In genomic region chr10:112955736-112956421, GRCh38 we compare ENCODE assay signal across 9 cellular contexts. TPM values are rescaled to one million over a fixed set of nuclear protein-coding genes. Genes with fewer than 3 reads are reported as not detected.
DNase-seq lines count a peak whose midpoint lies in the region; ATAC-seq, FAIRE-seq and TF ChIP-seq lines count a peak whose summit lies in the region.
"Had no signal": no experiment of that assay in that cellular context is flagged by ENCODE, and none has a peak within 500 bp of the region (broad histone marks: within the 10 kb centered on the region; RNA-seq: fewer than 3 reads in every experiment).

No MANE protein-coding gene starts in this region.

- H2BK5ac ChIP-seq in H1 (ENCODE audit: low read depth, low read length) = peak overlapping the region; percentile 85; the same call in 1 of the 2 replicates

- intact Hi-C loops in mucosa of descending colon (cut with DNase I, micrococcal nuclease) = loop anchor here (5.0 to 10.0 kb wide), 2 partner anchors 136 to 179 kb away; no protein-coding TSS in a partner anchor
- intact Hi-C loops in PC-9 (cut with micrococcal nuclease; ENCODE audit: unreplicated experiment) = loop anchor here (10.0 kb wide), 2 partner anchors 211 to 391 kb away; no protein-coding TSS in a partner anchor

- CTCF ChIA-PET in A549 (lab: Yijun Ruan, JAX) (interaction anchor here (0.8 to 1.8 kb wide), 6 partner anchors 11 to 391 kb away, joined by 3 to 6 read pairs (median 4); no protein-coding TSS in a partner anchor), H1 (lab: Charles Lee; ENCODE audit: partially characterized antibody) (interaction anchor here (0.5 to 1.5 kb wide), 3 partner anchors 235 to 250 kb away, joined by 3 to 4 read pairs (median 3); no protein-coding TSS in a partner anchor), PC-9 (lab: Charles Lee) (no interaction called here)

- no peaks in the 10 kb centered on the region for H3K9me3 ChIP-seq in A549
- H3K9me3 ChIP-seq in HUES6 (ENCODE audit: control insufficient read depth, insufficient read depth, low read depth, low read length) = no peaks in the 10 kb centered on the region
- H3K9me3 ChIP-seq in H1 (ENCODE audit: insufficient read depth in 2 of 2, low read depth in 1 of 2, low read length in 1 of 2) = no peaks in the 10 kb centered on the region
- no peaks in the 10 kb centered on the region for H3K9me3 ChIP-seq in mucosa of descending colon
- no peaks in the 10 kb centered on the region for H3K9me3 ChIP-seq in PC-9 (ENCODE audit: insufficient read depth, low read depth)

- peak overlapping the region; percentile 75 for H4K5ac ChIP-seq in H1 (ENCODE audit: insufficient read length, low read depth, low read length)

- BruUV-seq in PC-9 (replicated peaks; lab: Mats Ljungman, UMichigan) = no TSS peak

- ATAC-seq in A549 (0 out of 6 replicates have a peak, but pooled peaks of 1 of the 2 experiments have one; percentile 2), mucosa of descending colon (peak; percentile 47)

- H2AK5ac ChIP-seq in H1 (ENCODE audit: low read depth, low read length) = no peak overlapping the region

- H3K9ac ChIP-seq in HUES6 (ENCODE audit: low read length) (peak overlapping the region; percentile 60), H1 (replicated peaks in 1 of 4; ENCODE audit: extremely low read depth in 1 of 4, low read depth in 3 of 4, low read length in 3 of 4) (no peak overlapping the region; a peak in 1 of 7 replicates)

- WGBS in A549 (ENCODE audit: missing lambda C conversion rate) = under 1% methylated on average over 11 of the region's 11 CpGs
- WGBS in H1 (ENCODE audit: extremely low coverage in 1 of 2, insufficient coverage in 1 of 2, insufficient read length in 1 of 2, insufficient replicate concordance in 2 of 2, low coverage in 1 of 2, low lambda C conversion rate in 2 of 2, missing lambda C conversion rate in 1 of 2), 2 experiments = 15% methylated on average over 11 of the region's 11 CpGs; no CpG with 5 or more reads in 1 of the 2 experiments

- POLR2A ChIA-PET in A549 (lab: Yijun Ruan, JAX) = interaction anchor here (0.5 to 5.3 kb wide), 3 partner anchors 118 to 132 kb away, joined by 3 to 20 read pairs (median 6); no protein-coding TSS in a partner anchor
- POLR2A ChIA-PET in H1 (lab: Charles Lee; ENCODE audit: partially characterized antibody) = interaction anchor here (0.6 to 1.7 kb wide), 12 partner anchors 9 to 383 kb away, joined by 3 to 5 read pairs (median 3); no protein-coding TSS in a partner anchor
- POLR2A ChIA-PET in PC-9 (lab: Charles Lee; ENCODE audit: unreplicated experiment) = no interaction called here

- H3K4ac ChIP-seq in H1 (replicated peaks; ENCODE audit: insufficient read length, low read depth, low read length) = peak overlapping the region; percentile 24

- peak overlapping the region; percentile 75 for H3K56ac ChIP-seq in H1 (replicated peaks; ENCODE audit: insufficient read length, low read depth, low read length)

- FAIRE-seq in A549 (lab: Jason Lieb, UNC) = no peak
- no peak for FAIRE-seq in H1 (lab: Jason Lieb, UNC)

- peaks cover 60% of the 10 kb centered on the region for H3K4me1 ChIP-seq in A549
- H3K4me1 ChIP-seq in HUES6 (ENCODE audit: control insufficient read depth, insufficient read depth, low read length) = peaks cover 64% of the 10 kb centered on the region
- peaks cover 22 to 36% (median 28%) of the 10 kb centered on the region in 4 experiments; a peak in 6 of 7 replicates for H3K4me1 ChIP-seq in H1 (replicated peaks in 1 of 4; ENCODE audit: control insufficient read depth in 3 of 4, insufficient read depth in 4 of 4, low read length in 3 of 4)
- H3K4me1 ChIP-seq in mucosa of descending colon (ENCODE audit: low read depth) = peaks cover 47% of the 10 kb centered on the region
- peaks cover 30% of the 10 kb centered on the region for H3K4me1 ChIP-seq in PC-9 (replicated peaks; ENCODE audit: insufficient read depth)

- peaks cover 4% of the 10 kb centered on the region; the same call in 1 of the 2 replicates for H3F3A ChIP-seq in PC-9 (ENCODE audit: insufficient read depth, low read depth)

- no peak overlapping the region for H2AFZ ChIP-seq in H1 (ENCODE audit: low read length)
- H2AFZ ChIP-seq in PC-9 = no peak overlapping the region

- H3K36me3 ChIP-seq in HUES6 (ENCODE audit: control insufficient read depth, insufficient read depth, low read length) = no peaks in the 10 kb centered on the region; the same call in 1 of the 2 replicates
- H3K36me3 ChIP-seq in H1 (ENCODE audit: control insufficient read depth in 2 of 4, insufficient read depth in 4 of 4, low read length in 3 of 4) = peaks cover 0 to 41% (median 0%) of the 10 kb centered on the region in 4 experiments; a peak in 1 of 8 replicates
- no peaks in the 10 kb centered on the region for H3K36me3 ChIP-seq in mucosa of descending colon (ENCODE audit: low read depth)
- H3K36me3 ChIP-seq in PC-9 (ENCODE audit: low read depth) = no peaks in the 10 kb centered on the region

- H2BK120ac ChIP-seq in H1 (replicated peaks; ENCODE audit: low read depth, low read length) = peak overlapping the region; percentile 81

- H3K4me3 ChIP-seq in A549 (peak overlapping the region; percentile 84), HUES6 (ENCODE audit: low read depth, low read length) (peak overlapping the region; percentile 74), H1 (ENCODE audit: extremely low read depth in 1 of 4, insufficient read depth in 2 of 4, low read depth in 3 of 4, low read length in 4 of 4) (peak overlapping the region; percentile 81 to 94 (median 85); a peak in 5 of 8 replicates), mucosa of descending colon (peak overlapping the region; percentile 7), PC-9 (no peak overlapping the region)

- no peak overlapping the region for H3K14ac ChIP-seq in H1 (ENCODE audit: insufficient read length)

- no peaks in the 10 kb centered on the region for H4K20me1 ChIP-seq in H1 (replicated peaks in 1 of 2; ENCODE audit: control insufficient read depth in 1 of 2, insufficient read depth in 2 of 2, low read length in 2 of 2)
- no peaks in the 10 kb centered on the region for H4K20me1 ChIP-seq in PC-9 (ENCODE audit: insufficient read depth)

- DNase-seq in A549 (ENCODE audit: low read depth in 1 of 2, low spot score in 1 of 2) (peak in 1 of 2 experiments; percentile 63), H1 (ENCODE audit: low read depth in 1 of 2, low spot score in 2 of 2) (no peak), mucosa of descending colon (peak in 1 of 3 donors; percentile 42), PC-9 (no peak), cortex of kidney (lab: John Stamatoyannopoulos, UW) (no peak), amniotic stem cell (lab: John Stamatoyannopoulos, UW) (no peak)
- DNase-seq in activated naive CD4-positive, alpha-beta T cell treated with Interleukin-2 at 50 U/mL for 16 hours = no peak
- DNase-seq: CD4-positive, alpha-beta memory T cell had no signal

- TF ChIP-seq CTCF in A549 (IDR thresholded peaks at IDR 0.05) (no peak), H1 (IDR thresholded peaks at IDR 0.05; ENCODE audit: control extremely low read depth in 1 of 3, insufficient read depth in 1 of 3, low read depth in 1 of 3, low read length in 3 of 3) (no peak), mucosa of descending colon (IDR thresholded peaks at IDR 0.05) (no peak), PC-9 (conservative IDR thresholded peaks at IDR 0.05) (no peak)

- H2BK12ac ChIP-seq in H1 (ENCODE audit: low read depth, low read length) = peak overlapping the region; percentile 52

- TF ChIP-seq EP300 in A549 (IDR thresholded peaks at IDR 0.05) (peak in 1 of 2 experiments; percentile 20; a peak in 1 of 5 replicates), H1 (IDR thresholded peaks at IDR 0.05; ENCODE audit: borderline replicate concordance in 1 of 2, low read depth in 2 of 2, low read length in 2 of 2) (no peak)

- H4K8ac ChIP-seq in H1 (ENCODE audit: extremely low read depth, insufficient read depth, low read length) = no peak overlapping the region

- TF ChIP-seq POLR2A in A549 (IDR thresholded peaks at IDR 0.05; ENCODE audit: low read length) = no peak
- TF ChIP-seq POLR2A in H1 (IDR thresholded peaks at IDR 0.05; ENCODE audit: control extremely low read depth in 1 of 2, low read depth in 2 of 2, low read length in 2 of 2) = no peak; a peak in 1 of 3 replicates

- H4K91ac ChIP-seq in H1 (replicated peaks; ENCODE audit: insufficient read length, low read length) = peak overlapping the region; percentile 40

- H3K27me3 ChIP-seq in HUES6 (ENCODE audit: control insufficient read depth, insufficient read depth, low read length) (no peaks in the 10 kb centered on the region), H1 (replicated peaks in 1 of 4; ENCODE audit: control insufficient read depth in 3 of 4, extremely low read depth in 1 of 4, insufficient read depth in 3 of 4, low read length in 3 of 4) (no peaks in the 10 kb centered on the region), PC-9 (ENCODE audit: insufficient read depth, low read depth) (no peaks in the 10 kb centered on the region)

- H3K79me1 ChIP-seq in H1 (ENCODE audit: low read depth, low read length) = peaks cover 7% of the 10 kb centered on the region; the same call in 1 of the 2 replicates

- H2BK15ac ChIP-seq in H1 (ENCODE audit: low read length) = no peak overlapping the region

- peak overlapping the region; percentile 89; the same call in 1 of the 2 replicates for H3K18ac ChIP-seq in H1 (ENCODE audit: extremely low read depth, low read length)

- peak overlapping the region; percentile 98 for H3K4me2 ChIP-seq in A549
- H3K4me2 ChIP-seq in H1 (ENCODE audit: insufficient read depth in 1 of 2, low read depth in 2 of 2, low read length in 2 of 2) = peak overlapping the region; percentile 75 to 78
- no peak overlapping the region for H3K4me2 ChIP-seq in PC-9

- H2BK20ac ChIP-seq in H1 (ENCODE audit: low read length) = peak overlapping the region; percentile 48; the same call in 1 of the 2 replicates

- H3K79me2 ChIP-seq in H1 (ENCODE audit: control insufficient read depth in 1 of 2, insufficient read depth in 2 of 2, low read length in 2 of 2) = peaks cover 31 to 89% of the 10 kb centered on the region in 2 experiments
- peaks cover 64% of the 10 kb centered on the region for H3K79me2 ChIP-seq in PC-9 (ENCODE audit: low read depth)

- TF ChIP-seq RAD21 in A549 (conservative IDR thresholded peaks at IDR 0.05 in 1 of 2, IDR thresholded peaks at IDR 0.05 in 1 of 2) (peak in 1 of 2 experiments; percentile 12; a peak in 1 of 5 replicates), H1 (IDR thresholded peaks at IDR 0.05 in 1 of 2, conservative IDR thresholded peaks at IDR 0.05 in 1 of 2; ENCODE audit: low read depth in 2 of 2, low read length in 2 of 2) (no peak)

- H3K23me2 ChIP-seq in H1 (ENCODE audit: low read depth, low read length) = peaks cover 10% of the 10 kb centered on the region

- peak overlapping the region; percentile 88 to 98 for H3K27ac ChIP-seq in A549
- peak overlapping the region; percentile 60 for H3K27ac ChIP-seq in HUES6 (ENCODE audit: low read depth, low read length)
- peak overlapping the region; percentile 39 for H3K27ac ChIP-seq in H1 (ENCODE audit: low read depth, low read length)
- no peak overlapping the region for H3K27ac ChIP-seq in PC-9

- H3K23ac ChIP-seq in H1 (ENCODE audit: insufficient read length) = no peak overlapping the region

- H3K9me2 ChIP-seq in PC-9 (ENCODE audit: insufficient read depth) = no peaks in the 10 kb centered on the region

RNA-seq across cellular contexts. Expression of gene TCF7L2, which starts 5.8 kb away (rescaled TPM):
- 11.3 and 15.8 TPM in 2 replicates for polyA plus RNA-seq in A549 (2011; rRNA removed)
- polyA plus RNA-seq in A549 (2012; cell fraction: cytosol; rRNA removed) = 25.6 and 26.7 TPM in 2 replicates
- 54.2 and 56.7 TPM in 2 replicates for polyA plus RNA-seq in A549 (2012; cell fraction: nucleus; rRNA removed)
- 14.4 to 16.5 TPM (median 14.5 TPM) in 3 replicates for polyA plus RNA-seq in A549 (2017; fragmentation: RNase III; extraction: RNeasy Plus Mini Kit Qiagen cat#74134 plus additional on column Dnase treatment)
- polyA minus RNA-seq in A549 (2011; rRNA and poly(A)+ RNA removed) = 30.2 and 36.0 TPM in 2 replicates
- total RNA-seq in H1 (2021; fragmentation: NEBNext Ultra II Directional; extraction: Animal tissue kit (Norgen Biotek cat#: 25700)) = 63.7 and 67.3 TPM in 2 replicates
- 33.9 and 52.6 TPM in 2 replicates for polyA plus RNA-seq in H1 (2011; rRNA removed)
- 15.1 TPM for polyA plus RNA-seq in H1 (2011; cell fraction: cytosol; rRNA removed)
- 89.0 TPM for polyA plus RNA-seq in H1 (2011; cell fraction: nucleus; rRNA removed)
- polyA plus RNA-seq in H1 (2012, experiment 1 of 2) = 60.9 to 109 TPM (median 93.0 TPM) in 4 replicates
- polyA plus RNA-seq in H1 (2012, experiment 2 of 2) = 26.5 TPM
- 79.6 TPM for polyA plus RNA-seq in H1 (2013, experiment 1 of 2)
- 75.5 TPM for polyA plus RNA-seq in H1 (2013, experiment 2 of 2)
- polyA minus RNA-seq in H1 (2011; rRNA and poly(A)+ RNA removed) = 33.9 and 38.1 TPM in 2 replicates
- polyA minus RNA-seq in H1 (2011; cell fraction: cytosol; rRNA and poly(A)+ RNA removed) = 58.9 TPM
- polyA minus RNA-seq in H1 (2011; cell fraction: nucleus; rRNA and poly(A)+ RNA removed) = 106 TPM
- 100 to 1,000 TPM in 2 of 3 donors, 10 to 100 TPM in 1; 99.6 to 182 (median 102) TPM for total RNA-seq in mucosa of descending colon
- 9.9 and 14.8 TPM in 2 replicates for total RNA-seq in PC-9 (2021)

Comparison
In these comparisons a context has a peak if more than half of its experiments do, and no peak if none do; other contexts are left out.
1. Of the 18 proteins assayed by ChIP-seq in both H1 and A549: peak only in H1: none; only in A549: CEBPB and MAX; in both: none; in neither: 14; mixed calls (peak in some experiments, not most) for 2.